ENCODE assay signal across 26 cellular contexts in genomic region chr1:228920791-228921190, GRCh38.
DNase-seq lines count a peak whose midpoint lies in the region; ATAC-seq, FAIRE-seq and TF ChIP-seq lines count a peak whose summit lies in the region.
"Had no signal": no experiment of that assay in that cellular context is flagged by ENCODE, and none has a peak within 500 bp of the region (broad histone marks: within the 10 kb centered on the region; RNA-seq: fewer than 3 reads in every experiment).

No MANE protein-coding gene starts in this region.

- H2BK5ac ChIP-seq in IMR-90 (ENCODE audit: low read depth, low read length, poor library complexity, severe bottlenecking), result no peak overlapping the region
- no peak overlapping the region for H2BK5ac ChIP-seq in mesendoderm (ENCODE audit: low read length)

- H3K14ac ChIP-seq in IMR-90 (replicated peaks; ENCODE audit: low read depth, low read length), result no peak overlapping the region

- H4K20me1 ChIP-seq in IMR-90 (ENCODE audit: insufficient read depth, low read length), result no peaks in the 10 kb centered on the region

- H4K5ac ChIP-seq in IMR-90 (ENCODE audit: low read depth, low read length) (no peak overlapping the region), mesendoderm (ENCODE audit: low read length) (no peak overlapping the region)

- H3K23ac ChIP-seq in IMR-90 (ENCODE audit: low read depth, low read length) (no peak overlapping the region), mesendoderm (ENCODE audit: low read length) (no peak overlapping the region)

- H3K18ac ChIP-seq in IMR-90 (ENCODE audit: low read depth, low read length) (no peak overlapping the region), mesendoderm (ENCODE audit: low read length) (no peak overlapping the region)

- H3K4me2 ChIP-seq in IMR-90 (ENCODE audit: low read depth, low read length) (no peak overlapping the region; the same call in 1 of the 2 replicates), mesendoderm (ENCODE audit: low read length) (no peak overlapping the region)

- POLR2A ChIA-PET in IMR-90 (lab: Charles Lee; ENCODE audit: unreplicated experiment), result no interaction called here

- TF ChIP-seq RAD21 in IMR-90 (IDR thresholded peaks at IDR 0.05; ENCODE audit: low read length), result no peak

- TF ChIP-seq CTCF in IMR-90 (conservative IDR thresholded peaks at IDR 0.05; ENCODE audit: low read depth, low read length), result no peak
- no peak for TF ChIP-seq CTCF in coronary artery (IDR thresholded peaks at IDR 0.05)

- H3K27me3 ChIP-seq in IMR-90 (ENCODE audit: control insufficient read depth, insufficient read depth, low read length) (no peaks in the 10 kb centered on the region; the same call in 1 of the 2 replicates), mesendoderm (ENCODE audit: insufficient read depth, low read length, poor library complexity) (no peaks in the 10 kb centered on the region)
- H3K27me3 ChIP-seq: testis had no signal

- no peak overlapping the region for H2AK9ac ChIP-seq in IMR-90 (replicated peaks; ENCODE audit: low read depth, low read length, poor library complexity)

- DNase-seq in IMR-90, result peak; percentile 59
- DNase-seq in coronary artery (ENCODE audit: low spot score), result no peak
- no peak for DNase-seq in mesendoderm
- no peak for DNase-seq in mesenteric fat pad (ENCODE audit: low spot score)
- no peak for DNase-seq in urothelium cell line (ENCODE audit: low spot score)
- DNase-seq in CD1c-positive myeloid dendritic cell (ENCODE audit: extremely low spot score), result no peak
- DNase-seq: activated CD4-positive, alpha-beta T cell treated with anti-CD3 and anti-CD28 coated beads for 4 hours; activated CD8-positive, alpha-beta memory T cell treated with anti-CD3 and anti-CD28 coated beads for 24 hours; activated effector memory CD4-positive, alpha-beta T cell treated with Interleukin-2 at 50 U/mL for 16 hours; activated T-cell treated with anti-CD3 and anti-CD28 coated beads for 4 hours; CD4-positive, alpha-beta memory T cell; dorsolateral prefrontal cortex; EL; immature natural killer cell; left colon; MM.1S; NCI-H1105 treated with DMSO at 0.1 percent for 48 hours; NCI-H2029; NCI-H526 treated with DMSO at 0.1 percent for 48 hours; stimulated activated CD8-positive, alpha-beta memory T cell treated with anti-CD3 and anti-CD28 coated beads, Interleukin-4, amount 100 ng/mL, for 48 hours; T-cell; testis; WERI-Rb-1 had no signal

- dilution Hi-C loops in IMR-90 (cut with HindIII; ENCODE audit: low sequenced_read_pairs, unreplicated experiment), result no loop called here

- H3K4me3 ChIP-seq in IMR-90 (ENCODE audit: insufficient read depth, low read depth, low read length) (no peak overlapping the region), coronary artery (no peak overlapping the region), mesendoderm (ENCODE audit: low read length) (no peak overlapping the region)
- H3K4me3 ChIP-seq: dorsolateral prefrontal cortex, GM12878, HAP-1, testis had no signal

- H2BK15ac ChIP-seq in IMR-90 (ENCODE audit: low read depth, low read length) (no peak overlapping the region), mesendoderm (replicated peaks; ENCODE audit: low read depth) (no peak overlapping the region)

- no peak overlapping the region for H2BK20ac ChIP-seq in IMR-90 (ENCODE audit: low read depth, low read length)

- peak; percentile 40; the same call in 1 of the 2 replicates for ATAC-seq in IMR-90 (ENCODE audit: low read depth)
- ATAC-seq in GM18498 (IDR thresholded peaks at IDR 0.05; ENCODE audit: unreplicated experiment), result no peak
- ATAC-seq: GM12878, left colon, T-cell had no signal

- in situ Hi-C loops in IMR-90 (cut with MboI; ENCODE audit: low sequenced_read_pairs), result no loop called here

- H2BK120ac ChIP-seq in IMR-90 (ENCODE audit: low read depth, low read length) (no peak overlapping the region), mesendoderm (ENCODE audit: low read depth, low read length) (no peak overlapping the region)

- H3K79me1 ChIP-seq in IMR-90 (ENCODE audit: low read depth in 1 of 2, low read length in 2 of 2), result no peaks in the 10 kb centered on the region
- no peaks in the 10 kb centered on the region for H3K79me1 ChIP-seq in mesendoderm (ENCODE audit: low read length)

- no peaks in the 10 kb centered on the region; the same call in 1 of the 2 replicates for H3K9me1 ChIP-seq in IMR-90 (ENCODE audit: insufficient read depth, low read length)

- CTCF ChIA-PET in IMR-90 (lab: Yijun Ruan, JAX), result no interaction called here

- H3K4me1 ChIP-seq in IMR-90 (ENCODE audit: control insufficient read depth, insufficient read depth, low read length), result peaks cover 5% of the 10 kb centered on the region; the same call in 1 of the 2 replicates
- peaks cover 3% of the 10 kb centered on the region for H3K4me1 ChIP-seq in mesendoderm (ENCODE audit: control insufficient read depth, low read depth, low read length)
- H3K4me1 ChIP-seq: HAP-1, testis had no signal

- no peak overlapping the region; the same call in 1 of the 2 replicates for H3K9ac ChIP-seq in IMR-90 (ENCODE audit: low read depth, low read length)
- H3K9ac ChIP-seq in mesendoderm (ENCODE audit: low read length), result no peak overlapping the region

- no peaks in the 10 kb centered on the region for H3K79me2 ChIP-seq in mesendoderm (ENCODE audit: control insufficient read depth, insufficient read depth, low read length)

- BruUV-seq in IMR-90 (replicated peaks; lab: Mats Ljungman, UMichigan), result no TSS peak

- intact Hi-C loops in IMR-90 (cut with micrococcal nuclease), result no loop called here

- H2AK5ac ChIP-seq in IMR-90 (ENCODE audit: low read depth, low read length), result no peak overlapping the region
- H2AK5ac ChIP-seq in mesendoderm (ENCODE audit: low read length), result peak overlapping the region; percentile 38

- H3K56ac ChIP-seq in IMR-90 (ENCODE audit: extremely low read depth, insufficient read depth, low read length), result no peak overlapping the region
- no peak overlapping the region for H3K56ac ChIP-seq in mesendoderm (ENCODE audit: low read length)

- no peak overlapping the region for H2AFZ ChIP-seq in IMR-90 (replicated peaks; ENCODE audit: low read length, poor library complexity)

- no peak for TF ChIP-seq POLR2A in IMR-90 (IDR thresholded peaks at IDR 0.05; ENCODE audit: low read depth, low read length)

- H3K9me3 ChIP-seq in IMR-90 (ENCODE audit: control insufficient read depth, insufficient read depth, low read length), result no peaks in the 10 kb centered on the region; the same call in 1 of the 2 replicates
- H3K9me3 ChIP-seq: HAP-1, testis had no signal

- no peak overlapping the region for H4K8ac ChIP-seq in IMR-90 (ENCODE audit: low read depth in 2 of 2, low read length in 2 of 2)
- H4K8ac ChIP-seq in mesendoderm (ENCODE audit: low read depth, low read length), result no peak overlapping the region

- no peak for FAIRE-seq in urothelium cell line (lab: Jason Lieb, UNC)
- FAIRE-seq: GM12878 had no signal

- no peaks in the 10 kb centered on the region for H3K36me3 ChIP-seq in IMR-90 (ENCODE audit: control insufficient read depth, insufficient read depth, low read length)
- no peaks in the 10 kb centered on the region for H3K36me3 ChIP-seq in mesendoderm (ENCODE audit: control insufficient read depth, insufficient read depth, low read length)
- H3K36me3 ChIP-seq: HAP-1, WERI-Rb-1 had no signal

- 20% methylated on average over 1 of the region's 5 CpGs; no CpG with 5 or more reads in 1 of the 2 experiments for WGBS in IMR-90 (ENCODE audit: extremely low coverage in 2 of 2, insufficient read length in 1 of 2), 2 experiments
- WGBS in mesendoderm (ENCODE audit: extremely low coverage, insufficient coverage, low lambda C conversion rate), result no CpG with 5 or more reads among the region's 5 CpGs

- H3K27ac ChIP-seq in IMR-90 (ENCODE audit: insufficient read depth, low read length) (peak overlapping the region; percentile 34; the same call in 1 of the 2 replicates), coronary artery (peak overlapping the region; percentile 76 to 86), mesendoderm (ENCODE audit: low read depth, low read length) (no peak overlapping the region)
- H3K27ac ChIP-seq: dorsolateral prefrontal cortex, testis, WERI-Rb-1 had no signal

- H4K91ac ChIP-seq in IMR-90 (ENCODE audit: insufficient read depth, low read depth, low read length), result no peak overlapping the region

- H3K4ac ChIP-seq in IMR-90 (ENCODE audit: low read depth, low read length) (no peak overlapping the region), mesendoderm (ENCODE audit: low read depth, low read length) (no peak overlapping the region)

TF ChIP-seq in IMR-90, 13 proteins besides CTCF, POLR2A, EP300 and RAD21:
- no peak for TF ChIP-seq NFE2L2 (IDR thresholded peaks at IDR 0.05; ENCODE audit: low read depth, low read length)
- no peak for TF ChIP-seq USF2 (IDR thresholded peaks at IDR 0.05; ENCODE audit: low read depth, low read length)
- no peak for TF ChIP-seq MAZ (IDR thresholded peaks at IDR 0.05; ENCODE audit: borderline replicate concordance, low read depth, low read length)
- TF ChIP-seq FOS (IDR thresholded peaks at IDR 0.05; ENCODE audit: low read depth, low read length), result no peak
- TF ChIP-seq CHD1 (IDR thresholded peaks at IDR 0.05; ENCODE audit: low read depth, low read length), result no peak
- TF ChIP-seq RFX5 (IDR thresholded peaks at IDR 0.05; ENCODE audit: low read depth, low read length), result no peak
- TF ChIP-seq CEBPB (IDR thresholded peaks at IDR 0.05; ENCODE audit: low read depth, low read length), result no peak
